ENCODE assay signal across 8 cellular contexts in genomic region chr11:104918113-104918824, GRCh38. TPM values are rescaled to one million over a fixed set of nuclear protein-coding genes. Genes with fewer than 3 reads are reported as not detected.
DNase-seq lines count a peak whose midpoint lies in the region; ATAC-seq and TF ChIP-seq lines count a peak whose summit lies in the region.

No MANE protein-coding gene starts in this region.

- H3K9me3 ChIP-seq in BLaER1 (no peaks in the 10 kb centered on the region), PC-9 (ENCODE audit: insufficient read depth, low read depth) (no peaks in the 10 kb centered on the region), sigmoid colon (no peaks in the 10 kb centered on the region)

- no peaks in the 10 kb centered on the region for H3K79me2 ChIP-seq in PC-9 (ENCODE audit: low read depth)

- DNase-seq in PC-9 (peak in 1 of 2 experiments; percentile 1), fibroblast of gingiva (ENCODE audit: low read depth) (peak; percentile 83), sigmoid colon (no peak), erythroblast (lab: John Stamatoyannopoulos, UW) (no peak), islet precursor cell (no peak)
- no peak for DNase-seq in stimulated activated CD4-positive, alpha-beta T cell treated with anti-CD3 and anti-CD28 coated beads, Interleukin-15, amount 100 ng/mL, for 24 hours

- POLR2A ChIA-PET in PC-9 (lab: Charles Lee; ENCODE audit: unreplicated experiment): interaction anchor here (0.7 kb wide), 1 partner anchor 141 kb away, joined by 3 read pairs; no protein-coding TSS in a partner anchor

- no peaks in the 10 kb centered on the region for H3K36me3 ChIP-seq in BLaER1
- no peaks in the 10 kb centered on the region for H3K36me3 ChIP-seq in PC-9 (ENCODE audit: low read depth)
- no peaks in the 10 kb centered on the region for H3K36me3 ChIP-seq in sigmoid colon

- no peak for TF ChIP-seq EP300 in sigmoid colon (IDR thresholded peaks at IDR 0.05)

- WGBS in sigmoid colon, 2 donors: 7 to 24% methylated on average over 6 of the region's 6 CpGs

- H4K20me1 ChIP-seq in BLaER1: no peaks in the 10 kb centered on the region
- H4K20me1 ChIP-seq in PC-9 (ENCODE audit: insufficient read depth): no peaks in the 10 kb centered on the region

- H2AFZ ChIP-seq in PC-9: peak overlapping the region; percentile 26; the same call in 1 of the 2 replicates

- H3K4me2 ChIP-seq in BLaER1: peak overlapping the region; percentile 64
- peak overlapping the region; percentile 51 for H3K4me2 ChIP-seq in PC-9

- no peaks in the 10 kb centered on the region for H3K9me2 ChIP-seq in PC-9 (ENCODE audit: insufficient read depth)

- CTCF ChIA-PET in PC-9 (lab: Charles Lee): no interaction called here

- no peak overlapping the region for H3K27ac ChIP-seq in BLaER1
- H3K27ac ChIP-seq in PC-9: no peak overlapping the region
- peak overlapping the region; percentile 54 to 76 (median 72) for H3K27ac ChIP-seq in sigmoid colon

- no peak for TF ChIP-seq CTCF in PC-9 (conservative IDR thresholded peaks at IDR 0.05)
- no peak for TF ChIP-seq CTCF in sigmoid colon (IDR thresholded peaks at IDR 0.05)

- no peaks in the 10 kb centered on the region for H3F3A ChIP-seq in PC-9 (ENCODE audit: insufficient read depth, low read depth)

- no TSS peak for BruUV-seq in PC-9 (replicated peaks; lab: Mats Ljungman, UMichigan)

- H3K4me3 ChIP-seq in BLaER1 (peak overlapping the region; percentile 43; the same call in 1 of the 2 replicates), PC-9 (peak overlapping the region; percentile 13; the same call in 1 of the 2 replicates), sigmoid colon (peak overlapping the region; percentile 11 to 47 (median 39))

- H3K9ac ChIP-seq in BLaER1: peak overlapping the region; percentile 32; the same call in 1 of the 2 replicates

- no peaks in the 10 kb centered on the region for H3K27me3 ChIP-seq in BLaER1
- H3K27me3 ChIP-seq in PC-9 (ENCODE audit: insufficient read depth, low read depth): no peaks in the 10 kb centered on the region
- H3K27me3 ChIP-seq in sigmoid colon: no peaks in the 10 kb centered on the region

- 0 out of 2 replicates have a peak, but pooled peaks cover 4% of the 10 kb centered on the region for H3K4me1 ChIP-seq in BLaER1
- H3K4me1 ChIP-seq in PC-9 (replicated peaks; ENCODE audit: insufficient read depth): no peaks in the 10 kb centered on the region
- H3K4me1 ChIP-seq in sigmoid colon: peaks cover 0 to 26% (median 15%) of the 10 kb centered on the region in 4 donors

- peak; percentile 77 for ATAC-seq in GM19395 (IDR thresholded peaks at IDR 0.05; ENCODE audit: unreplicated experiment)

- intact Hi-C loops in PC-9 (cut with micrococcal nuclease; ENCODE audit: unreplicated experiment) (no loop called here), sigmoid colon (cut with DNase I) (no loop called here)

- TF ChIP-seq POLR2A in sigmoid colon (IDR thresholded peaks at IDR 0.05): no peak
- TF ChIP-seq POLR2A in erythroblast (IDR thresholded peaks at IDR 0.05; ENCODE audit: low read length): no peak

RNA-seq across cellular contexts. Expression of gene CASP12, which starts 20.0 kb away (rescaled TPM):
- not detected in 2 replicates for total RNA-seq in PC-9 (2021)
- 1 to 10 TPM in 3 of 4 donors, under 1 TPM in 1; 0.71 to 9.4 (median 2.6) TPM for total RNA-seq in sigmoid colon
- 1 to 10 TPM in 1 of 3 donors, under 1 TPM in 1, not detected in 1; 0.22 to 3.0 TPM for polyA plus RNA-seq in sigmoid colon

RNA-seq across cellular contexts. Expression of gene CASP4, which starts 50.1 kb away (rescaled TPM):
- 57.5 and 82.2 TPM in 2 replicates for total RNA-seq in PC-9 (2021)
- total RNA-seq in sigmoid colon: 10 to 100 TPM; 45.3 to 64.6 (median 55.5) TPM
- 10 to 100 TPM; 20.8 to 51.8 (median 34.8) TPM for polyA plus RNA-seq in sigmoid colon

Comparison
In these comparisons a context has a peak if more than half of its experiments do, and no peak if none do; other contexts are left out.
1. H3K27ac ChIP-seq: peak in sigmoid colon (4 of 4); none in BLaER1 (single experiment) and PC-9 (single experiment).
2. Peak in every context shown above with its lines, with median percentiles within 50 percentile points of each other: H3K4me3 ChIP-seq.